1 cellular context compared by ENCODE assay signal in the genomic region with DNA sequence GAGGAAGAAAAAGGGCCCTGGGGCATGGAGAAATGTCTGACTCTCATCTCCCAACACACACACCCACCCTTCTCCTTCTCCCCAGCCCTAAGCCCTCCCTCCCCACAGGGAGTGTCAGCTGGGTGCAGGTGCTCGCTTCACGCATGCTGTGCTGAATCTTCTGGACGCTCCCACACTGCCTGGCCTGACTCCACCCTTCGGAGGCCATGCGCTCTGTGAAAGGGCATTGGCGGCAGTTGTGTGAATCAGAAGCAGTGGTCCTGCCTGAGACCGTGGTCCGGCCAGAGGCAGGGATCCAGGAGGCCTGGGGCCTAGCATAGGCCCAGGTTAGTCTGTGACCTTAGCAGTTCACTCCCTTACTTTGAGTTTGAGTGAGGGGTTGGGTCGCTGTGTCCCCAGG.
TF ChIP-seq lines count a peak whose summit lies in the region.

No MANE protein-coding gene starts in this region.

TF ChIP-seq in HEK293, 187 proteins besides CTCF, POLR2A, EP300 and RAD21:
- TF ChIP-seq ZNF555 (tag by site-specific recombination; conservative IDR thresholded peaks at IDR 0.05) (no peak), ZNF777 (tag by site-specific recombination; IDR thresholded peaks at IDR 0.05; ENCODE audit: borderline replicate concordance) (no peak), ZNF529 (tag by site-specific recombination; IDR thresholded peaks at IDR 0.05; ENCODE audit: insufficient replicate concordance) (no peak), ZNF830 (tag by site-specific recombination; IDR thresholded peaks at IDR 0.05; ENCODE audit: low read depth) (no peak)
- TF ChIP-seq, protein P1, sequence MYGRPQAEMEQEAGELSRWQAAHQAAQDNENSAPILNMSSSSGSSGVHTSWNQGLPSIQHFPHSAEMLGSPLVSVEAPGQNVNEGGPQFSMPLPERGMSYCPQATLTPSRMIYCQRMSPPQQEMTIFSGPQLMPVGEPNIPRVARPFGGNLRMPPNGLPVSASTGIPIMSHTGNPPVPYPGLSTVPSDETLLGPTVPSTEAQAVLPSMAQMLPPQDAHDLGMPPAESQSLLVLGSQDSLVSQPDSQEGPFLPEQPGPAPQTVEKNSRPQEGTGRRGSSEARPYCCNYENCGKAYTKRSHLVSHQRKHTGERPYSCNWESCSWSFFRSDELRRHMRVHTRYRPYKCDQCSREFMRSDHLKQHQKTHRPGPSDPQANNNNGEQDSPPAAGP (tag by site-specific recombination; IDR thresholded peaks at IDR 0.05): peak; percentile 31; the same call in 1 of the 2 replicates
